1 cellular context compared by ENCODE assay signal in genomic region chr22:32326647-32327046, GRCh38.
TF ChIP-seq lines count a peak whose summit lies in the region.

No MANE protein-coding gene starts in this region.

TF ChIP-seq in endothelial cell of umbilical vein, 7 proteins besides CTCF, POLR2A, EP300 and RAD21:
- TF ChIP-seq EZH2 (IDR thresholded peaks at IDR 0.05; ENCODE audit: borderline replicate concordance, low read depth, low read length, severe bottlenecking) = no peak
- no peak for TF ChIP-seq FOS (IDR thresholded peaks at IDR 0.05; ENCODE audit: borderline replicate concordance, insufficient read depth, low read length)
- TF ChIP-seq JUN (IDR thresholded peaks at IDR 0.05; ENCODE audit: borderline replicate concordance, insufficient read depth, insufficient read length, low read depth) = no peak
- no peak for TF ChIP-seq GATA2 (IDR thresholded peaks at IDR 0.05; ENCODE audit: insufficient read depth, insufficient read length, low read depth, low read length)
- no peak for TF ChIP-seq MAX (IDR thresholded peaks at IDR 0.05; ENCODE audit: insufficient read depth, insufficient read length)
- TF ChIP-seq POLR2AphosphoS5 (IDR thresholded peaks at IDR 0.05; ENCODE audit: insufficient read depth, low read depth, low read length) = no peak
- TF ChIP-seq MYC (IDR thresholded peaks at IDR 0.05; ENCODE audit: low read depth, low read length) = no peak
